ENCODE assay signal across 17 cellular contexts in genomic region chr9:129952337-129952736, GRCh38.
DNase-seq lines count a peak whose midpoint lies in the region; ATAC-seq and TF ChIP-seq lines count a peak whose summit lies in the region.
"Had no signal": no experiment of that assay in that cellular context is flagged by ENCODE, and none has a peak within 500 bp of the region (broad histone marks: within the 10 kb centered on the region; RNA-seq: fewer than 3 reads in every experiment).

No MANE protein-coding gene starts in this region.

- intact Hi-C loops in CD4-positive, alpha-beta T cell (cut with DNase I, micrococcal nuclease) = no loop called here

- no peak overlapping the region for H3K4me3 Mint-ChIP-seq in activated naive CD4-positive, alpha-beta T cell treated with anti-CD3 and anti-CD28 coated beads, Interleukin-2, amount 10 ng/mL, durations not matched to agents 7 days and 5 days
- H3K4me3 Mint-ChIP-seq in CD4-positive, alpha-beta T cell = no peak overlapping the region
- H3K4me3 Mint-ChIP-seq in central memory CD8-positive, alpha-beta T cell = no peak overlapping the region

- TF ChIP-seq CTCF in CD4-positive, alpha-beta T cell (IDR thresholded peaks at IDR 0.05) = no peak

- H3K4me1 Mint-ChIP-seq in activated naive CD4-positive, alpha-beta T cell treated with anti-CD3 and anti-CD28 coated beads, Interleukin-2, amount 10 ng/mL, durations not matched to agents 7 days and 5 days = peaks cover 38% of the 10 kb centered on the region
- H3K4me1 Mint-ChIP-seq in CD4-positive, alpha-beta T cell (ENCODE audit: low read depth) = peaks cover 48% of the 10 kb centered on the region
- H3K4me1 Mint-ChIP-seq in central memory CD8-positive, alpha-beta T cell = peaks cover 32% of the 10 kb centered on the region

- CTCF ChIA-PET in activated naive CD4-positive, alpha-beta T cell treated with anti-CD3 and anti-CD28 coated beads, Interleukin-2, amount 10 ng/mL, durations not matched to agents 7 days and 5 days (lab: Charles Lee) = no interaction called here
- CTCF ChIA-PET in CD4-positive, alpha-beta T cell (lab: Charles Lee) = no interaction called here

- DNase-seq in activated naive CD4-positive, alpha-beta T cell treated with anti-CD3 and anti-CD28 coated beads, Interleukin-2, amount 10 ng/mL, durations not matched to agents 7 days and 5 days = no peak
- DNase-seq in activated naive CD4-positive, alpha-beta T cell treated with anti-CD3 and anti-CD28 coated beads, Interleukin-2, amount 50 U/mL, for 72 hours (ENCODE audit: low spot score in 2 of 2) = no peak
- DNase-seq in CD4-positive, alpha-beta T cell = no peak
- DNase-seq in central memory CD8-positive, alpha-beta T cell (ENCODE audit: low spot score in 2 of 2) = no peak
- DNase-seq in HPDE6-E6E7 (ENCODE audit: extremely low spot score) = no peak
- DNase-seq: ACHN, C1 segment of cervical spinal cord, DMS79 treated with DMSO at 0.1 percent for 48 hours, MV-4-11, NCI-H187, NCI-H2107, NCI-H510A treated with DMSO at 0.1 percent for 48 hours, NCI-H774 had no signal

- H3K27ac Mint-ChIP-seq in activated naive CD4-positive, alpha-beta T cell treated with anti-CD3 and anti-CD28 coated beads, Interleukin-2, amount 10 ng/mL, durations not matched to agents 7 days and 5 days = peak overlapping the region; percentile 37
- H3K27ac Mint-ChIP-seq in activated naive CD4-positive, alpha-beta T cell treated with anti-CD3 and anti-CD28 coated beads, Interleukin-2, amount 50 U/mL, for 72 hours = peak overlapping the region in 1 of 2 donors; percentile 60
- peak overlapping the region; percentile 20 for H3K27ac Mint-ChIP-seq in CD4-positive, alpha-beta T cell
- H3K27ac Mint-ChIP-seq in central memory CD8-positive, alpha-beta T cell (ENCODE audit: low read depth) = peak overlapping the region; percentile 65

- no peaks in the 10 kb centered on the region for H3K9me3 Mint-ChIP-seq in activated naive CD4-positive, alpha-beta T cell treated with anti-CD3 and anti-CD28 coated beads, Interleukin-2, amount 10 ng/mL, durations not matched to agents 7 days and 5 days
- no peaks in the 10 kb centered on the region for H3K9me3 Mint-ChIP-seq in activated naive CD4-positive, alpha-beta T cell treated with anti-CD3 and anti-CD28 coated beads, Interleukin-2, amount 50 U/mL, for 72 hours
- H3K9me3 Mint-ChIP-seq in CD4-positive, alpha-beta T cell = no peaks in the 10 kb centered on the region
- no peaks in the 10 kb centered on the region for H3K9me3 Mint-ChIP-seq in central memory CD8-positive, alpha-beta T cell

- no peak overlapping the region for H3K4me3 ChIP-seq in rectal smooth muscle tissue (ENCODE audit: low read length)

- no peaks in the 10 kb centered on the region for H3K27me3 ChIP-seq in CD4-positive, alpha-beta T cell (ENCODE audit: control insufficient read depth, insufficient read depth, low read length)
- H3K27me3 ChIP-seq in rectal smooth muscle tissue (ENCODE audit: control insufficient read depth, insufficient read depth, low read length) = no peaks in the 10 kb centered on the region

- H3K4me1 ChIP-seq in rectal smooth muscle tissue (ENCODE audit: control insufficient read depth, insufficient read depth, low read length) = peaks cover 20% of the 10 kb centered on the region

- POLR2A ChIA-PET in CD4-positive, alpha-beta T cell (lab: Charles Lee) = no interaction called here

- H3K27ac ChIP-seq in CD4-positive, alpha-beta T cell (ENCODE audit: low read depth, low read length) = no peak overlapping the region
- peak overlapping the region; percentile 40 for H3K27ac ChIP-seq in rectal smooth muscle tissue (ENCODE audit: low read depth, low read length)
- H3K27ac ChIP-seq: KMS-11 had no signal

- H3K36me3 Mint-ChIP-seq in activated naive CD4-positive, alpha-beta T cell treated with anti-CD3 and anti-CD28 coated beads, Interleukin-2, amount 10 ng/mL, durations not matched to agents 7 days and 5 days = peaks cover 64% of the 10 kb centered on the region
- H3K36me3 Mint-ChIP-seq in activated naive CD4-positive, alpha-beta T cell treated with anti-CD3 and anti-CD28 coated beads, Interleukin-2, amount 50 U/mL, for 72 hours = peaks cover 4 to 47% of the 10 kb centered on the region in 2 donors
- peaks cover 85% of the 10 kb centered on the region for H3K36me3 Mint-ChIP-seq in CD4-positive, alpha-beta T cell (ENCODE audit: low read depth)
- H3K36me3 Mint-ChIP-seq in central memory CD8-positive, alpha-beta T cell (ENCODE audit: insufficient read depth) = peaks cover 61% of the 10 kb centered on the region

- no peaks in the 10 kb centered on the region for H3K27me3 Mint-ChIP-seq in activated naive CD4-positive, alpha-beta T cell treated with anti-CD3 and anti-CD28 coated beads, Interleukin-2, amount 10 ng/mL, durations not matched to agents 7 days and 5 days
- H3K27me3 Mint-ChIP-seq in CD4-positive, alpha-beta T cell = no peaks in the 10 kb centered on the region
- no peaks in the 10 kb centered on the region for H3K27me3 Mint-ChIP-seq in central memory CD8-positive, alpha-beta T cell

- H3K36me3 ChIP-seq in rectal smooth muscle tissue (ENCODE audit: control insufficient read depth, insufficient read depth, low read length) = peaks cover 6% of the 10 kb centered on the region

- ATAC-seq in activated naive CD4-positive, alpha-beta T cell treated with anti-CD3 and anti-CD28 coated beads, Interleukin-2, amount 50 U/mL, for 72 hours = no peak
- no peak for ATAC-seq in CD4-positive, alpha-beta T cell (ENCODE audit: poor library complexity)
- no peak for ATAC-seq in central memory CD8-positive, alpha-beta T cell (replicated peaks; ENCODE audit: extremely low read depth, poor library complexity, severe bottlenecking)
- ATAC-seq in GM18870 (IDR thresholded peaks at IDR 0.05; ENCODE audit: unreplicated experiment) = no peak
- ATAC-seq: Right ventricle myocardium inferior had no signal

- H3K9ac ChIP-seq in rectal smooth muscle tissue (ENCODE audit: low read length) = no peak overlapping the region
- H3K9ac ChIP-seq: KMS-11 had no signal

- H3K9me3 ChIP-seq in CD4-positive, alpha-beta T cell (ENCODE audit: control insufficient read depth, low read length) = no peaks in the 10 kb centered on the region
